Comparison of ENCODE assay signal across 25 cellular contexts in the genomic region with DNA sequence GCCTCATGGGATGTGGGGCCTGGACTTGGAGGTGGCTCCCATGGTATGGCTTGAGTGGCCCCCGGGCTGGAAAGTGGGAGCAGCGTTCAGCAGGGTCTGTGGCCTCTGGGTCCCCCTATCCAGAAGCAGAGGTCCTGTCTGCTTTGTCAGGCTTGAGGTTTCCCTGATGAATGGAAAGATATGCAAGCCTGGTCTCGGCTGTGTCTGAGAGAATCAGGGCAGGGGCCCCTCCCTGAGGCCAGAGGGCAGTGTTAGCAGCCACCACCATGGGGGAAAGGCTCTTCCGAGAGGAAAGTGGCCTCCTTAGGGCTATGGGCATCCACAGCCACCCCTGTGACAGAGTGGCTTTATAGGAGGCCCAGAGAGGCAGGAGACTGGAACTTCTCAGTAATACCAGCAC.
"Had no signal": no experiment of that assay in that cellular context is flagged by ENCODE, and none has a peak within 500 bp of the region (broad histone marks: within the 10 kb centered on the region; RNA-seq: fewer than 3 reads in every experiment).

No MANE protein-coding gene starts in this region.

- H3K36me3 ChIP-seq: gastroesophageal sphincter, heart left ventricle, right atrium auricular region, tibial nerve had no signal

- DNase-seq: activated CD4-positive, alpha-beta memory T cell treated with anti-CD3 and anti-CD28 coated beads, Interleukin-2, amount 10 ng/mL, durations not matched to agents 7 days and 5 days; activated CD4-positive, alpha-beta T cell treated with anti-CD3 and anti-CD28 coated beads for 1 hour; activated CD4-positive, alpha-beta T cell treated with anti-CD3 and anti-CD28 coated beads, Interleukin-2, amount 10 ng/mL, durations not matched to agents 7 days and 5 days; activated CD8-positive, alpha-beta memory T cell treated with anti-CD3 and anti-CD28 coated beads, Interleukin-2, amount 50 U/mL, for 48 hours; activated naive CD8-positive, alpha-beta T cell treated with anti-CD3 and anti-CD28 coated beads, Interleukin-2, amount 50 U/mL, for 24 hours; activated T-cell treated with anti-CD3 and anti-CD28 coated beads, Interleukin-2, amount 50 U/mL, for 24 hours; amygdala; caudate nucleus; cortex of kidney; effector memory CD8-positive, alpha-beta T cell; heart left ventricle; left cardiac atrium; mammary epithelial cell; occipital lobe; stimulated activated CD4-positive, alpha-beta T cell treated with anti-CD3 and anti-CD28 coated beads, Interleukin-1b, Interleukin-23, amount 100 ng/mL, for 48 hours; stimulated activated naive CD4-positive, alpha-beta T cell treated with Interleukin-2 at 50 U/mL for 16 hours; T-helper 2 cell had no signal

- H3K4me3 ChIP-seq: gastroesophageal sphincter, heart left ventricle, right atrium auricular region, smooth muscle cell, tibial nerve had no signal

- H3K27ac Mint-ChIP-seq: activated CD4-positive, alpha-beta memory T cell treated with anti-CD3 and anti-CD28 coated beads, Interleukin-2, amount 10 ng/mL, durations not matched to agents 7 days and 5 days; activated CD4-positive, alpha-beta T cell treated with anti-CD3 and anti-CD28 coated beads, Interleukin-2, amount 10 ng/mL, durations not matched to agents 7 days and 5 days; activated naive CD4-positive, alpha-beta T cell treated with anti-CD3 and anti-CD28 coated beads, Interleukin-2, amount 50 U/mL, for 24 hours; activated naive CD8-positive, alpha-beta T cell treated with anti-CD3 and anti-CD28 coated beads, Interleukin-2, amount 50 U/mL, for 24 hours; activated T-cell treated with anti-CD3 and anti-CD28 coated beads, Interleukin-2, amount 50 U/mL, for 24 hours; effector memory CD8-positive, alpha-beta T cell; mesothelial cell of epicardium had no signal

- ATAC-seq: activated naive CD8-positive, alpha-beta T cell treated with anti-CD3 and anti-CD28 coated beads, Interleukin-2, amount 50 U/mL, for 24 hours; effector memory CD8-positive, alpha-beta T cell; gastroesophageal sphincter; heart left ventricle; left cardiac atrium had no signal

- H3K4me3 Mint-ChIP-seq: activated CD4-positive, alpha-beta memory T cell treated with anti-CD3 and anti-CD28 coated beads, Interleukin-2, amount 10 ng/mL, durations not matched to agents 7 days and 5 days; activated CD4-positive, alpha-beta T cell treated with anti-CD3 and anti-CD28 coated beads, Interleukin-2, amount 10 ng/mL, durations not matched to agents 7 days and 5 days; activated naive CD4-positive, alpha-beta T cell treated with anti-CD3 and anti-CD28 coated beads, Interleukin-2, amount 50 U/mL, for 24 hours; activated naive CD8-positive, alpha-beta T cell treated with anti-CD3 and anti-CD28 coated beads, Interleukin-2, amount 50 U/mL, for 24 hours; activated T-cell treated with anti-CD3 and anti-CD28 coated beads, Interleukin-2, amount 50 U/mL, for 24 hours; effector memory CD8-positive, alpha-beta T cell; mesothelial cell of epicardium; neural crest cell had no signal

- H3K27me3 ChIP-seq: gastroesophageal sphincter, heart left ventricle, right atrium auricular region, tibial nerve had no signal

- H3K4me1 Mint-ChIP-seq: activated CD4-positive, alpha-beta memory T cell treated with anti-CD3 and anti-CD28 coated beads, Interleukin-2, amount 10 ng/mL, durations not matched to agents 7 days and 5 days; activated CD4-positive, alpha-beta T cell treated with anti-CD3 and anti-CD28 coated beads, Interleukin-2, amount 10 ng/mL, durations not matched to agents 7 days and 5 days; activated naive CD4-positive, alpha-beta T cell treated with anti-CD3 and anti-CD28 coated beads, Interleukin-2, amount 50 U/mL, for 24 hours; activated naive CD8-positive, alpha-beta T cell treated with anti-CD3 and anti-CD28 coated beads, Interleukin-2, amount 50 U/mL, for 24 hours; mesothelial cell of epicardium; neural crest cell had no signal

- H3K4me1 ChIP-seq: gastroesophageal sphincter, heart left ventricle, right atrium auricular region, tibial nerve had no signal

- H3K27ac ChIP-seq: gastroesophageal sphincter, heart left ventricle, right atrium auricular region, tibial nerve had no signal

- H3K9me3 Mint-ChIP-seq: activated CD4-positive, alpha-beta memory T cell treated with anti-CD3 and anti-CD28 coated beads, Interleukin-2, amount 10 ng/mL, durations not matched to agents 7 days and 5 days had no signal

- H3K4me2 ChIP-seq: smooth muscle cell had no signal

- H3K27me3 Mint-ChIP-seq: activated CD4-positive, alpha-beta memory T cell treated with anti-CD3 and anti-CD28 coated beads, Interleukin-2, amount 10 ng/mL, durations not matched to agents 7 days and 5 days; activated CD4-positive, alpha-beta T cell treated with anti-CD3 and anti-CD28 coated beads, Interleukin-2, amount 10 ng/mL, durations not matched to agents 7 days and 5 days; activated naive CD4-positive, alpha-beta T cell treated with anti-CD3 and anti-CD28 coated beads, Interleukin-2, amount 50 U/mL, for 24 hours; activated naive CD8-positive, alpha-beta T cell treated with anti-CD3 and anti-CD28 coated beads, Interleukin-2, amount 50 U/mL, for 24 hours; activated T-cell treated with anti-CD3 and anti-CD28 coated beads, Interleukin-2, amount 50 U/mL, for 24 hours; effector memory CD8-positive, alpha-beta T cell; naive B cell had no signal
